25 cellular contexts compared by ENCODE assay signal in the genomic region with DNA sequence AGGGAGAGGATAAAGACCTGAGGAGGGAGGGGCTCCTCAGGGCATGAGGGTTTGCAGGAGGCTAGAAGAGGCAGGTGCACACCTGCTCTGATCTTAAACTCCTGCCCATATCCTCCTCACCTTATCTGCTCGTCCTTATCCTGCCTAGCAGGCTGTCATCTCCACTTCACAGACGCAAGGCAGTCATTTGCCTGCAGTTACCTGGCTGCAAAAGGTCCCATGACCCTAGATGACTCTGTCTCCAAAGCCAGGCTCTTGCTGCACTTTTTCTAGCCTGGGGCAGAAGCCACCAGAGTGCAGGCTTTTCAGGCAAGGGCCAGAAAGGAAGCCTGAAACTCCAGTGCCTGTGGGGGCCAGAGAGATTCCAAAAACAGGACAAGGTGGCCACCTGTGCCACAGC. TPM values are rescaled to one million over a fixed set of nuclear protein-coding genes. Genes with fewer than 3 reads are reported as not detected.
A peak's percentile ranks its signal among the peaks of the same experiment; 100 is the strongest.
DNase-seq lines count a peak whose midpoint lies in the region; FAIRE-seq and TF ChIP-seq lines count a peak whose summit lies in the region.
"Had no signal": no experiment of that assay in that cellular context is flagged by ENCODE, and none has a peak within 500 bp of the region (broad histone marks: within the 10 kb centered on the region; RNA-seq: fewer than 3 reads in every experiment).

No MANE protein-coding gene starts in this region.

- peak overlapping the region; percentile 83; the same call in 1 of the 2 replicates for H2BK15ac ChIP-seq in H1 (ENCODE audit: low read length)

- TF ChIP-seq CTCF in H1 (IDR thresholded peaks at IDR 0.05; ENCODE audit: control extremely low read depth in 1 of 3, insufficient read depth in 1 of 3, low read depth in 1 of 3, low read length in 3 of 3) (no peak), neural crest cell (conservative IDR thresholded peaks at IDR 0.05) (no peak), coronary artery (IDR thresholded peaks at IDR 0.05) (no peak), GM20000 (IDR thresholded peaks at IDR 0.05; ENCODE audit: extremely low read depth, missing control alignments) (no peak)

- H4K91ac ChIP-seq in H1 (replicated peaks; ENCODE audit: insufficient read length, low read length) = peak overlapping the region; percentile 35

- H2AK5ac ChIP-seq in H1 (ENCODE audit: low read depth, low read length) = no peak overlapping the region; the same call in 1 of the 2 replicates

- no peaks in the 10 kb centered on the region for H3K9me3 Mint-ChIP-seq in CD8-positive, alpha-beta memory T cell
- H3K9me3 Mint-ChIP-seq in neural crest cell = no peaks in the 10 kb centered on the region

- no peak overlapping the region for H3K9ac ChIP-seq in H1 (replicated peaks in 1 of 4; ENCODE audit: extremely low read depth in 1 of 4, low read depth in 3 of 4, low read length in 3 of 4)
- H3K9ac ChIP-seq: GM23248, KMS-11 had no signal

- no peak overlapping the region; the same call in 1 of the 2 replicates for H4K8ac ChIP-seq in H1 (ENCODE audit: extremely low read depth, insufficient read depth, low read length)

- peaks cover 5 to 28% (median 13%) of the 10 kb centered on the region in 3 donors for H3K4me1 Mint-ChIP-seq in CD8-positive, alpha-beta memory T cell
- H3K4me1 Mint-ChIP-seq in neural crest cell = peaks cover 9% of the 10 kb centered on the region

- no peak overlapping the region for H3K4ac ChIP-seq in H1 (replicated peaks; ENCODE audit: insufficient read length, low read depth, low read length)

- H3K14ac ChIP-seq in H1 (ENCODE audit: insufficient read length) = no peak overlapping the region

- no peak for TF ChIP-seq RAD21 in H1 (IDR thresholded peaks at IDR 0.05 in 1 of 2, conservative IDR thresholded peaks at IDR 0.05 in 1 of 2; ENCODE audit: low read depth in 2 of 2, low read length in 2 of 2)

- no peak overlapping the region for H2BK5ac ChIP-seq in H1 (ENCODE audit: low read depth, low read length)

- H3K56ac ChIP-seq in H1 (replicated peaks; ENCODE audit: insufficient read length, low read depth, low read length) = no peak overlapping the region

- peaks cover 0 to 1% of the 10 kb centered on the region in 2 experiments for H4K20me1 ChIP-seq in H1 (replicated peaks in 1 of 2; ENCODE audit: control insufficient read depth in 1 of 2, insufficient read depth in 2 of 2, low read length in 2 of 2)

- no peak for FAIRE-seq in H1 (lab: Jason Lieb, UNC)
- FAIRE-seq: GM18507, small intestine, TTC549 had no signal

- no peaks in the 10 kb centered on the region for H3K79me2 ChIP-seq in H1 (ENCODE audit: control insufficient read depth in 1 of 2, insufficient read depth in 2 of 2, low read length in 2 of 2)

- H3K4me3 ChIP-seq in CD8-positive, alpha-beta memory T cell (ENCODE audit: low read length) = no peak overlapping the region
- no peak overlapping the region for H3K4me3 ChIP-seq in H1 (ENCODE audit: extremely low read depth in 1 of 4, insufficient read depth in 2 of 4, low read depth in 3 of 4, low read length in 4 of 4)
- no peak overlapping the region for H3K4me3 ChIP-seq in coronary artery
- H3K4me3 ChIP-seq: GM23248, SJCRH30, vagina had no signal

- no peak for TF ChIP-seq EP300 in H1 (IDR thresholded peaks at IDR 0.05; ENCODE audit: borderline replicate concordance in 1 of 2, low read depth in 2 of 2, low read length in 2 of 2)

- no peak overlapping the region for H2BK20ac ChIP-seq in H1 (ENCODE audit: low read length)

- H3K23me2 ChIP-seq in H1 (ENCODE audit: low read depth, low read length) = peaks cover 7% of the 10 kb centered on the region; the same call in 1 of the 2 replicates

- H3K27ac ChIP-seq in CD8-positive, alpha-beta memory T cell (ENCODE audit: low read depth, low read length) = no peak overlapping the region
- H3K27ac ChIP-seq in H1 (ENCODE audit: low read depth, low read length) (no peak overlapping the region), coronary artery (no peak overlapping the region)
- H3K27ac ChIP-seq: C4-2B, GM23248, KMS-11, SJCRH30, vagina had no signal

- H4K5ac ChIP-seq in H1 (ENCODE audit: insufficient read length, low read depth, low read length) = no peak overlapping the region

- H2AFZ ChIP-seq in H1 (ENCODE audit: low read length) = no peak overlapping the region
- H2AFZ ChIP-seq: GM23248 had no signal

- POLR2A ChIA-PET in CD8-positive, alpha-beta memory T cell (lab: Charles Lee) = no interaction called here
- POLR2A ChIA-PET in H1 (lab: Charles Lee; ENCODE audit: partially characterized antibody) = no interaction called here

- H3K4me1 ChIP-seq in CD8-positive, alpha-beta memory T cell (ENCODE audit: insufficient read depth, low read length) = no peaks in the 10 kb centered on the region
- peaks cover 0 to 12% (median 7%) of the 10 kb centered on the region in 4 experiments; a peak in 5 of 7 replicates for H3K4me1 ChIP-seq in H1 (replicated peaks in 1 of 4; ENCODE audit: control insufficient read depth in 3 of 4, insufficient read depth in 4 of 4, low read length in 3 of 4)

- H3K4me2 ChIP-seq in H1 (ENCODE audit: insufficient read depth in 1 of 2, low read depth in 2 of 2, low read length in 2 of 2) = no peak overlapping the region
- H3K4me2 ChIP-seq: KMS-11 had no signal

- 96% methylated on average over 2 of the region's 2 CpGs; no CpG with 5 or more reads in 1 of the 2 experiments for WGBS in H1 (ENCODE audit: extremely low coverage in 1 of 2, insufficient coverage in 1 of 2, insufficient read length in 1 of 2, insufficient replicate concordance in 2 of 2, low coverage in 1 of 2, low lambda C conversion rate in 2 of 2, missing lambda C conversion rate in 1 of 2), 2 experiments

- no peaks in the 10 kb centered on the region for H3K27me3 ChIP-seq in CD8-positive, alpha-beta memory T cell (ENCODE audit: insufficient read depth, low read length, poor library complexity, severe bottlenecking)
- H3K27me3 ChIP-seq in H1 (replicated peaks in 1 of 4; ENCODE audit: control insufficient read depth in 3 of 4, extremely low read depth in 1 of 4, insufficient read depth in 3 of 4, low read length in 3 of 4) = peaks cover 0 to 4% (median 0%) of the 10 kb centered on the region in 4 experiments; a peak in 1 of 7 replicates
- H3K27me3 ChIP-seq: SJCRH30, vagina had no signal

- no peaks in the 10 kb centered on the region for H3K9me3 ChIP-seq in CD8-positive, alpha-beta memory T cell (ENCODE audit: low read length)
- H3K9me3 ChIP-seq in H1 (ENCODE audit: insufficient read depth in 2 of 2, low read depth in 1 of 2, low read length in 1 of 2) = no peaks in the 10 kb centered on the region
- H3K9me3 ChIP-seq: SJCRH30, vagina had no signal

- H2BK120ac ChIP-seq in H1 (replicated peaks; ENCODE audit: low read depth, low read length) = no peak overlapping the region

- peak overlapping the region in 1 of 8 donors; percentile 73 for H3K27ac Mint-ChIP-seq in CD8-positive, alpha-beta memory T cell
- no peak overlapping the region for H3K27ac Mint-ChIP-seq in neural crest cell (ENCODE audit: unreplicated experiment)

- H3K79me1 ChIP-seq in H1 (ENCODE audit: low read depth, low read length) = no peaks in the 10 kb centered on the region

- CTCF ChIA-PET in CD8-positive, alpha-beta memory T cell (lab: Charles Lee) = no interaction called here
- CTCF ChIA-PET in H1 (lab: Charles Lee; ENCODE audit: partially characterized antibody) = interaction anchor here (0.7 to 1.1 kb wide), 2 partner anchors 13 to 53 kb away, joined by 3 read pairs; no protein-coding TSS in a partner anchor

- DNase-seq in CD8-positive, alpha-beta memory T cell = no peak
- DNase-seq in ELF-1 (ENCODE audit: low read depth, low spot score) = peak; percentile 83
- no peak for DNase-seq in H1 (ENCODE audit: low read depth in 1 of 2, low spot score in 2 of 2)
- no peak for DNase-seq in neural crest cell (ENCODE audit: low read depth, low spot score)
- DNase-seq in coronary artery (ENCODE audit: low spot score) = no peak
- no peak for DNase-seq in GM20000 (ENCODE audit: low spot score)
- DNase-seq in NCI-H128 (lab: John Stamatoyannopoulos, UW; ENCODE audit: unreplicated experiment) = no peak
- DNase-seq: activated CD4-positive, alpha-beta T cell treated with anti-CD3 and anti-CD28 coated beads for 1 hour; activated gamma-delta T cell treated with Interleukin-2 at 50 U/mL for 16 hours; activated T-cell treated with anti-CD3 and anti-CD28 coated beads, Interleukin-2, amount 50 U/mL, for 1 hour; amygdala; dermis blood vessel endothelial cell; GF-D8; GM23248; NCI-H1436 treated with DMSO at 0.1 percent for 48 hours; NCI-H510A; occipital lobe; SJCRH30; small intestine; stimulated activated CD4-positive, alpha-beta T cell treated with anti-CD3 and anti-CD28 coated beads, Interleukin-1b, Interleukin-23, amount 100 ng/mL, for 48 hours had no signal

- H3K18ac ChIP-seq in H1 (ENCODE audit: extremely low read depth, low read length) = no peak overlapping the region

- peaks cover 0 to 4% of the 10 kb centered on the region in 2 donors for H3K27me3 Mint-ChIP-seq in CD8-positive, alpha-beta memory T cell
- H3K27me3 Mint-ChIP-seq in neural crest cell (ENCODE audit: low read depth) = peaks cover 4% of the 10 kb centered on the region

- no peak overlapping the region for H3K23ac ChIP-seq in H1 (ENCODE audit: insufficient read length)

- H3K36me3 Mint-ChIP-seq in CD8-positive, alpha-beta memory T cell = peaks cover 0 to 18% (median 3%) of the 10 kb centered on the region in 3 donors
- peaks cover 4% of the 10 kb centered on the region for H3K36me3 Mint-ChIP-seq in neural crest cell (ENCODE audit: low read depth)

- peak overlapping the region in 6 of 7 donors; percentile 20 to 88 (median 64) for H3K4me3 Mint-ChIP-seq in CD8-positive, alpha-beta memory T cell
- peak overlapping the region; percentile 54 for H3K4me3 Mint-ChIP-seq in neural crest cell

- H3K36me3 ChIP-seq in CD8-positive, alpha-beta memory T cell (ENCODE audit: insufficient read depth, low read length) = no peaks in the 10 kb centered on the region
- 0 out of 8 replicates have a peak, but pooled peaks cover 0 to 4% (median 1%) of the 10 kb centered on the region in 4 experiments for H3K36me3 ChIP-seq in H1 (ENCODE audit: control insufficient read depth in 2 of 4, insufficient read depth in 4 of 4, low read length in 3 of 4)
- H3K36me3 ChIP-seq: SJCRH30, vagina had no signal

- no peak for TF ChIP-seq POLR2A in H1 (IDR thresholded peaks at IDR 0.05; ENCODE audit: control extremely low read depth in 1 of 2, low read depth in 2 of 2, low read length in 2 of 2)

- H2BK12ac ChIP-seq in H1 (ENCODE audit: low read depth, low read length) = 0 out of 2 replicates have a peak overlapping the region, but pooled peaks have one; percentile 44

RNA-seq across cellular contexts. Expression of a gene that starts 1.7 kb away (rescaled TPM):
- 1 to 10 TPM; 3.5 to 4.5 TPM for total RNA-seq in CD8-positive, alpha-beta memory T cell
- 11.2 TPM for polyA plus RNA-seq in CD8-positive, alpha-beta memory T cell
- 5.5 and 5.7 TPM in 2 replicates for total RNA-seq in H1 (2021; fragmentation: NEBNext Ultra II Directional; extraction: Animal tissue kit (Norgen Biotek cat#: 25700))
- 4.3 and 4.4 TPM in 2 replicates for polyA plus RNA-seq in H1 (2011; rRNA removed)
- polyA plus RNA-seq in H1 (2011; cell fraction: cytosol; rRNA removed) = 5.4 TPM
- 6.3 TPM for polyA plus RNA-seq in H1 (2011; cell fraction: nucleus; rRNA removed)
- polyA plus RNA-seq in H1 (2012, experiment 1 of 2) = 2.0 to 4.2 TPM (median 3.2 TPM) in 4 replicates
- polyA plus RNA-seq in H1 (2012, experiment 2 of 2) = 2.2 TPM
- polyA plus RNA-seq in H1 (2013, experiment 1 of 2) = 4.1 TPM
- polyA plus RNA-seq in H1 (2013, experiment 2 of 2) = 4.0 TPM
- polyA minus RNA-seq in H1 (2011; rRNA and poly(A)+ RNA removed) = 9.9 and 11.6 TPM in 2 replicates
- 6.5 TPM for polyA minus RNA-seq in H1 (2011; cell fraction: cytosol; rRNA and poly(A)+ RNA removed)
- 5.6 TPM for polyA minus RNA-seq in H1 (2011; cell fraction: nucleus; rRNA and poly(A)+ RNA removed)
- total RNA-seq in neural crest cell = 9.2 and 9.7 TPM in 2 replicates
- polyA plus RNA-seq: GM23248 had no signal

RNA-seq across cellular contexts. Expression of a gene that starts 23.4 kb away (rescaled TPM):
- total RNA-seq in CD8-positive, alpha-beta memory T cell = 10 to 100 TPM; 26.5 TPM
- polyA plus RNA-seq in CD8-positive, alpha-beta memory T cell = 5.2 TPM
- total RNA-seq in H1 (2021; fragmentation: NEBNext Ultra II Directional; extraction: Animal tissue kit (Norgen Biotek cat#: 25700)) = 13.7 and 15.5 TPM in 2 replicates
- polyA plus RNA-seq in H1 (2011; rRNA removed) = 3.6 and 6.3 TPM in 2 replicates
- polyA plus RNA-seq in H1 (2011; cell fraction: cytosol; rRNA removed) = 5.4 TPM
- polyA plus RNA-seq in H1 (2011; cell fraction: nucleus; rRNA removed) = 12.3 TPM
- 7.2 to 11.4 TPM (median 10.5 TPM) in 4 replicates for polyA plus RNA-seq in H1 (2012, experiment 1 of 2)
- polyA plus RNA-seq in H1 (2012, experiment 2 of 2) = 4.4 TPM
- 4.5 TPM for polyA plus RNA-seq in H1 (2013, experiment 1 of 2)
- polyA plus RNA-seq in H1 (2013, experiment 2 of 2) = 4.4 TPM
- 1.4 and 3.9 TPM in 2 replicates for polyA minus RNA-seq in H1 (2011; rRNA and poly(A)+ RNA removed)
- 5.4 TPM for polyA minus RNA-seq in H1 (2011; cell fraction: cytosol; rRNA and poly(A)+ RNA removed)
- 4.3 TPM for polyA minus RNA-seq in H1 (2011; cell fraction: nucleus; rRNA and poly(A)+ RNA removed)
- 40.7 and 43.8 TPM in 2 replicates for total RNA-seq in neural crest cell

RNA-seq across cellular contexts. Expression of a gene that starts 23.9 kb away (rescaled TPM):
- total RNA-seq in CD8-positive, alpha-beta memory T cell = 10 to 100 TPM; 45.8 to 47.3 TPM
- 46.9 TPM for polyA plus RNA-seq in CD8-positive, alpha-beta memory T cell
- total RNA-seq in H1 (2021; fragmentation: NEBNext Ultra II Directional; extraction: Animal tissue kit (Norgen Biotek cat#: 25700)) = 25.7 and 26.1 TPM in 2 replicates
- polyA plus RNA-seq in H1 (2011; rRNA removed) = 23.0 and 37.3 TPM in 2 replicates
- polyA plus RNA-seq in H1 (2011; cell fraction: cytosol; rRNA removed) = 21.9 TPM
- 30.1 TPM for polyA plus RNA-seq in H1 (2011; cell fraction: nucleus; rRNA removed)
- 18.8 to 22.4 TPM (median 19.7 TPM) in 4 replicates for polyA plus RNA-seq in H1 (2012, experiment 1 of 2)
- 26.1 TPM for polyA plus RNA-seq in H1 (2012, experiment 2 of 2)
- polyA plus RNA-seq in H1 (2013, experiment 1 of 2) = 18.3 TPM
- polyA plus RNA-seq in H1 (2013, experiment 2 of 2) = 18.0 TPM
- polyA minus RNA-seq in H1 (2011; rRNA and poly(A)+ RNA removed) = 12.6 and 15.0 TPM in 2 replicates
- polyA minus RNA-seq in H1 (2011; cell fraction: cytosol; rRNA and poly(A)+ RNA removed) = 18.3 TPM
- 12.6 TPM for polyA minus RNA-seq in H1 (2011; cell fraction: nucleus; rRNA and poly(A)+ RNA removed)
- total RNA-seq in neural crest cell = 50.4 and 55.7 TPM in 2 replicates

RNA-seq across cellular contexts. Expression of a gene that starts 36.5 kb away (rescaled TPM):
- 10 to 100 TPM; 31.6 to 34.9 TPM for total RNA-seq in CD8-positive, alpha-beta memory T cell
- polyA plus RNA-seq in CD8-positive, alpha-beta memory T cell = 57.6 TPM
- 50.2 and 50.8 TPM in 2 replicates for total RNA-seq in H1 (2021; fragmentation: NEBNext Ultra II Directional; extraction: Animal tissue kit (Norgen Biotek cat#: 25700))
- 171 and 174 TPM in 2 replicates for polyA plus RNA-seq in H1 (2011; rRNA removed)
- 99.9 TPM for polyA plus RNA-seq in H1 (2011; cell fraction: cytosol; rRNA removed)
- polyA plus RNA-seq in H1 (2011; cell fraction: nucleus; rRNA removed) = 88.3 TPM
- polyA plus RNA-seq in H1 (2012, experiment 1 of 2) = 49.5 to 61.1 TPM (median 51.8 TPM) in 4 replicates
- polyA plus RNA-seq in H1 (2012, experiment 2 of 2) = 83.8 TPM
- 58.5 TPM for polyA plus RNA-seq in H1 (2013, experiment 1 of 2)
- 61.2 TPM for polyA plus RNA-seq in H1 (2013, experiment 2 of 2)
- 155 TPM in 2 replicates for polyA minus RNA-seq in H1 (2011; rRNA and poly(A)+ RNA removed)
- polyA minus RNA-seq in H1 (2011; cell fraction: cytosol; rRNA and poly(A)+ RNA removed) = 28.9 TPM
- polyA minus RNA-seq in H1 (2011; cell fraction: nucleus; rRNA and poly(A)+ RNA removed) = 50.4 TPM
- 74.3 and 78.6 TPM in 2 replicates for total RNA-seq in neural crest cell
